ENCODE assay signal across 20 cellular contexts in the genomic region with DNA sequence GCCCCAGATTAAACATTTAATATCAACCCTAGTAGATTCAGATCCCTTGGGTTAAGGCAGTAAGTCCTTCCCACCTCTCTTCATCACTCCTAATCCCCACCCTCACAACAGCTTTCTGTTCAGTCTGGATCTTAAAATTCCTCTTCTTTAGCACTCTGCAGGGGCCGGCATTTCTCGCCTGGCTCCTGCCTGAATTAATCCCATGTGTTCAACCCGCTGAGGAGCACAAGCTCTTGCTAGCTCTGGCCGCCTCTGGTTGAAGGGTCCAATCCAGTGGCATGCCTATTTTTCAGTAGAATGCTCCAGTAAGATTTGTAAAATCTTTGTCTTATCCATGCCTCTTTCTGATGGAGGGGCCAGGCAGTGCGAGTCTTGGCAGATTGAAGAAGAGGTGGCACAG. TPM values are rescaled to one million over a fixed set of nuclear protein-coding genes. Genes with fewer than 3 reads are reported as not detected.
DNase-seq lines count a peak whose midpoint lies in the region; ATAC-seq, FAIRE-seq and TF ChIP-seq lines count a peak whose summit lies in the region.
"Had no signal": no experiment of that assay in that cellular context is flagged by ENCODE, and none has a peak within 500 bp of the region (broad histone marks: within the 10 kb centered on the region; RNA-seq: fewer than 3 reads in every experiment).

No MANE protein-coding gene starts in this region.

- no peak for ATAC-seq in HG02970 (IDR thresholded peaks at IDR 0.05; ENCODE audit: low FRiP score, unreplicated experiment)
- ATAC-seq in body of pancreas: no peak
- ATAC-seq: K562 had no signal

- TF ChIP-seq CTCF in D721Med (IDR thresholded peaks at IDR 0.05; ENCODE audit: insufficient read depth, missing control alignments): peak; percentile 2
- no peak for TF ChIP-seq CTCF in glutamatergic neuron (IDR thresholded peaks at IDR 0.05; ENCODE audit: partially characterized antibody, unreplicated experiment)
- TF ChIP-seq CTCF in retinal pigment epithelial cell (conservative IDR thresholded peaks at IDR 0.05; ENCODE audit: low read depth, low read length): no peak
- no peak for TF ChIP-seq CTCF in body of pancreas (IDR thresholded peaks at IDR 0.05)

- H3K36me3 Mint-ChIP-seq in glutamatergic neuron (ENCODE audit: unreplicated experiment): no peaks in the 10 kb centered on the region

- peaks cover 4% of the 10 kb centered on the region for H3K9me3 Mint-ChIP-seq in glutamatergic neuron (ENCODE audit: unreplicated experiment)

- H3K27ac ChIP-seq in body of pancreas: no peak overlapping the region
- H3K27ac ChIP-seq: PC-9, SJCRH30 had no signal

- H3K27me3 ChIP-seq in body of pancreas: no peaks in the 10 kb centered on the region
- H3K27me3 ChIP-seq: SJCRH30 had no signal

- peaks cover 13% of the 10 kb centered on the region for H3K4me1 Mint-ChIP-seq in glutamatergic neuron (ENCODE audit: low read depth, unreplicated experiment)

- H3K27ac Mint-ChIP-seq in glutamatergic neuron (ENCODE audit: unreplicated experiment): peak overlapping the region; percentile 19
- H3K27ac Mint-ChIP-seq: B cell had no signal

- no peaks in the 10 kb centered on the region for H3K4me1 ChIP-seq in body of pancreas

- no peak overlapping the region for H3K4me3 Mint-ChIP-seq in glutamatergic neuron (ENCODE audit: unreplicated experiment)
- H3K4me3 Mint-ChIP-seq: B cell had no signal

- TF ChIP-seq POLR2A in body of pancreas (IDR thresholded peaks at IDR 0.05): no peak

- no peaks in the 10 kb centered on the region for H3K9me3 ChIP-seq in body of pancreas
- H3K9me3 ChIP-seq: HAP-1, SJCRH30 had no signal

- 77 to 95% methylated on average over 5 of the region's 5 CpGs for WGBS in body of pancreas, 2 donors

- intact Hi-C loops in body of pancreas (cut with DNase I): no loop called here

- no peak for FAIRE-seq in D721Med (lab: Jason Lieb, UNC)
- FAIRE-seq: K562 had no signal

- no peaks in the 10 kb centered on the region for H3K36me3 ChIP-seq in body of pancreas (replicated peaks in 1 of 2; ENCODE audit: insufficient read depth in 1 of 2, low read depth in 2 of 2)
- H3K36me3 ChIP-seq: HAP-1, SJCRH30 had no signal

- H3K4me3 ChIP-seq in retinal pigment epithelial cell (ENCODE audit: low read length) (no peak overlapping the region), body of pancreas (no peak overlapping the region)
- H3K4me3 ChIP-seq: HAP-1, K562, PC-9 had no signal

- DNase-seq in D721Med (ENCODE audit: insufficient read length, low spot score): no peak
- peak; percentile 31 for DNase-seq in NCI-H82 treated with DMSO at 0.1 percent for 48 hours (lab: John Stamatoyannopoulos, UW; ENCODE audit: unreplicated experiment)
- DNase-seq in glutamatergic neuron: no peak
- DNase-seq in retinal pigment epithelial cell (ENCODE audit: low read depth): peak; percentile 31
- no peak for DNase-seq in midbrain (lab: John Stamatoyannopoulos, UW)
- DNase-seq in ureter (ENCODE audit: low spot score): no peak
- DNase-seq in body of pancreas: no peak
- DNase-seq: COR-L47, DMS153, GDM1, NCI-H1105, NCI-H2081, NCI-H2171 treated with DMSO at 0.1 percent for 48 hours, NCI-H446, PC-9, SJCRH30 had no signal

- peaks cover 4% of the 10 kb centered on the region for H3K27me3 Mint-ChIP-seq in glutamatergic neuron (ENCODE audit: unreplicated experiment)
- H3K27me3 Mint-ChIP-seq: B cell had no signal

RNA-seq across cellular contexts. Expression of gene CYB5B, which starts 59.2 kb away (rescaled TPM):
- total RNA-seq in glutamatergic neuron (ENCODE audit: unreplicated experiment) (124 TPM), ureter (152 TPM), body of pancreas (10 to 100 TPM in 1 of 2 donors, 1 to 10 TPM in 1; 8.2 to 20.0 TPM)

Comparison
In these comparisons a context has a peak if more than half of its experiments do, and no peak if none do; other contexts are left out.
1. DNase-seq: peak in NCI-H82 treated with DMSO at 0.1 percent for 48 hours (single experiment) and retinal pigment epithelial cell (single experiment); none in D721Med (single experiment), glutamatergic neuron (single experiment), midbrain (single experiment), ureter (single experiment) and body of pancreas (0 of 4).